ENCODE assay signal across 18 cellular contexts in genomic region chr2:134348239-134348638, GRCh38.
DNase-seq lines count a peak whose midpoint lies in the region; ATAC-seq, FAIRE-seq and TF ChIP-seq lines count a peak whose summit lies in the region.
"Had no signal": no experiment of that assay in that cellular context is flagged by ENCODE, and none has a peak within 500 bp of the region (broad histone marks: within the 10 kb centered on the region; RNA-seq: fewer than 3 reads in every experiment).

No MANE protein-coding gene starts in this region.

- no peaks in the 10 kb centered on the region for H3K79me2 ChIP-seq in GM23248 (ENCODE audit: insufficient read depth)
- H3K79me2 ChIP-seq: hepatocyte had no signal

- in situ Hi-C loops in GM23248 (cut with MboI): no loop called here

- WGBS in GM23248 (ENCODE audit: low coverage in 1 of 2, low lambda C conversion rate in 2 of 2, missing lambda C conversion rate in 2 of 2), 2 experiments: 87 to 88% methylated on average over 4 of the region's 4 CpGs
- WGBS in mesenchymal stem cell: 76% methylated on average over 3 of the region's 4 CpGs

- H3K18ac ChIP-seq in mesenchymal stem cell (ENCODE audit: low read depth in 1 of 2, low read length in 2 of 2): peak overlapping the region in 1 of 2 experiments; percentile 30

- no peak overlapping the region for H2BK5ac ChIP-seq in mesenchymal stem cell (ENCODE audit: low read depth, low read length, poor library complexity, severe bottlenecking)

- H4K91ac ChIP-seq in mesenchymal stem cell (ENCODE audit: low read length): no peak overlapping the region

- H3K4me2 ChIP-seq in GM23248 (ENCODE audit: unreplicated experiment): peak overlapping the region; percentile 60
- H3K4me2 ChIP-seq in mesenchymal stem cell (ENCODE audit: low read length, poor library complexity, severe bottlenecking): no peak overlapping the region
- H3K4me2 ChIP-seq: BLaER1 treated with 17β-estradiol and CSF1 and Interleukin-3, amounts not matched to agents 10 nM and 100 nM; hepatocyte had no signal

- FAIRE-seq in D721Med (lab: Jason Lieb, UNC): no peak

- H3K36me3 ChIP-seq in GM23248 (ENCODE audit: low read depth) (no peaks in the 10 kb centered on the region), mesenchymal stem cell (ENCODE audit: control insufficient read depth in 1 of 2, insufficient read depth in 2 of 2, low read depth in 1 of 2, low read length in 2 of 2) (peaks cover 0 to 5% of the 10 kb centered on the region in 2 experiments)
- H3K36me3 ChIP-seq: ovary, thyroid gland had no signal

- H3K27ac ChIP-seq in GM23248 (no peak overlapping the region), mesenchymal stem cell (ENCODE audit: low read length, poor library complexity, severe bottlenecking) (peak overlapping the region; percentile 80)
- H3K27ac ChIP-seq: BLaER1 treated with 17β-estradiol and CSF1 and Interleukin-3, amounts not matched to agents 10 nM and 100 nM; hepatocyte; sigmoid colon; thyroid gland had no signal

- H3K4me1 ChIP-seq in GM23248 (ENCODE audit: insufficient read depth) (peaks cover 12% of the 10 kb centered on the region), mesenchymal stem cell (ENCODE audit: control insufficient read depth, insufficient read depth, low read depth, low read length) (peaks cover 3% of the 10 kb centered on the region)
- H3K4me1 ChIP-seq: sigmoid colon had no signal

- H2AK5ac ChIP-seq in mesenchymal stem cell (ENCODE audit: low read length, severe bottlenecking): no peak overlapping the region

- H3K9me2 ChIP-seq in GM23248 (ENCODE audit: insufficient read depth): no peaks in the 10 kb centered on the region

- no peak overlapping the region for H3K4ac ChIP-seq in mesenchymal stem cell (ENCODE audit: low read depth in 1 of 2, low read length in 2 of 2)

- ATAC-seq in GM21825 (IDR thresholded peaks at IDR 0.05; ENCODE audit: unreplicated experiment) (no peak), HG02763 (IDR thresholded peaks at IDR 0.05; ENCODE audit: unreplicated experiment) (no peak)
- ATAC-seq: mucosa of descending colon, PC-3 had no signal

- no peak overlapping the region for H2BK12ac ChIP-seq in mesenchymal stem cell (ENCODE audit: low read length in 2 of 2)

- H3F3A ChIP-seq in GM23248 (ENCODE audit: insufficient read depth): peaks cover 7% of the 10 kb centered on the region; the same call in 1 of the 2 replicates

- H3K9ac ChIP-seq in GM23248 (no peak overlapping the region), mesenchymal stem cell (ENCODE audit: low read length) (peak overlapping the region; percentile 5)
- H3K9ac ChIP-seq: BLaER1 treated with 17β-estradiol and CSF1 and Interleukin-3, amounts not matched to agents 10 nM and 100 nM had no signal

- no peak overlapping the region for H2BK15ac ChIP-seq in mesenchymal stem cell (ENCODE audit: low read depth, poor library complexity, severe bottlenecking)

- H3K23ac ChIP-seq in mesenchymal stem cell (ENCODE audit: low read length in 2 of 2): no peak overlapping the region

- H2AFZ ChIP-seq in GM23248: peak overlapping the region; percentile 57
- H2AFZ ChIP-seq in mesenchymal stem cell (ENCODE audit: low read depth, low read length): no peak overlapping the region
- H2AFZ ChIP-seq: hepatocyte had no signal

- no peaks in the 10 kb centered on the region for H4K20me1 ChIP-seq in GM23248 (ENCODE audit: insufficient read depth)

- TF ChIP-seq CTCF in cardiac fibroblast (IDR thresholded peaks at IDR 0.05; ENCODE audit: low read depth, low read length) (no peak), D721Med (IDR thresholded peaks at IDR 0.05; ENCODE audit: insufficient read depth, missing control alignments) (no peak)

- DNase-seq in AG08396 (ENCODE audit: low spot score) (peak; percentile 36), GM23248 (peak; percentile 51), cardiac fibroblast (ENCODE audit: low read depth in 2 of 2) (peak; percentile 17 to 44), mesenchymal stem cell (peak; percentile 77), NCI-H187 treated with DMSO at 0.1 percent for 48 hours (lab: John Stamatoyannopoulos, UW) (no peak), D721Med (ENCODE audit: insufficient read length, low spot score) (no peak)
- DNase-seq: anterior cingulate cortex; mucosa of descending colon; NCI-H2081 treated with DMSO at 0.1 percent for 48 hours; ovary; PC-3; sigmoid colon; stimulated activated CD4-positive, alpha-beta T cell treated with anti-CD3 and anti-CD28 coated beads, Interleukin-4, amount 100 ng/mL, for 4 hours; thyroid gland had no signal

- peaks cover 1% of the 10 kb centered on the region for H3K79me1 ChIP-seq in mesenchymal stem cell (replicated peaks; ENCODE audit: low read length, poor library complexity, severe bottlenecking)

- H3K14ac ChIP-seq in mesenchymal stem cell (ENCODE audit: low read length in 2 of 2): no peak overlapping the region

- H3K4me3 ChIP-seq in GM23248 (no peak overlapping the region), cardiac fibroblast (replicated peaks in 1 of 2; ENCODE audit: low read depth in 2 of 2, low read length in 2 of 2) (no peak overlapping the region), mesenchymal stem cell (ENCODE audit: insufficient read depth in 1 of 2, low read depth in 1 of 2, low read length in 2 of 2) (no peak overlapping the region)
- H3K4me3 ChIP-seq: BLaER1 treated with 17β-estradiol and CSF1 and Interleukin-3, amounts not matched to agents 10 nM and 100 nM; hepatocyte; mucosa of descending colon; ovary; sigmoid colon; thyroid gland had no signal

- H3K27me3 ChIP-seq in GM23248 (replicated peaks; ENCODE audit: insufficient read depth) (no peaks in the 10 kb centered on the region), mesenchymal stem cell (ENCODE audit: control insufficient read depth in 1 of 2, insufficient read depth in 1 of 2, low read length in 2 of 2) (no peaks in the 10 kb centered on the region)
- H3K27me3 ChIP-seq: BLaER1 treated with 17β-estradiol and CSF1 and Interleukin-3, amounts not matched to agents 10 nM and 100 nM; hepatocyte; ovary; sigmoid colon; thyroid gland had no signal

- H3K9me3 ChIP-seq in GM23248 (ENCODE audit: low read depth) (no peaks in the 10 kb centered on the region), mesenchymal stem cell (ENCODE audit: control insufficient read depth, low read length) (no peaks in the 10 kb centered on the region)
- H3K9me3 ChIP-seq: mucosa of descending colon, ovary, sigmoid colon, thyroid gland had no signal

- no peak overlapping the region for H2BK120ac ChIP-seq in mesenchymal stem cell (ENCODE audit: low read depth, low read length)

- no peak overlapping the region for H4K8ac ChIP-seq in mesenchymal stem cell (ENCODE audit: low read length)

Comparison
In these comparisons a context has a peak if more than half of its experiments do, and no peak if none do; other contexts are left out.
1. DNase-seq: peak in AG08396 (single experiment), GM23248 (single experiment), cardiac fibroblast (2 of 2) and mesenchymal stem cell (single experiment); none in NCI-H187 treated with DMSO at 0.1 percent for 48 hours (single experiment) and D721Med (single experiment).